Comparison of ENCODE assay signal across 30 cellular contexts in the genomic region with DNA sequence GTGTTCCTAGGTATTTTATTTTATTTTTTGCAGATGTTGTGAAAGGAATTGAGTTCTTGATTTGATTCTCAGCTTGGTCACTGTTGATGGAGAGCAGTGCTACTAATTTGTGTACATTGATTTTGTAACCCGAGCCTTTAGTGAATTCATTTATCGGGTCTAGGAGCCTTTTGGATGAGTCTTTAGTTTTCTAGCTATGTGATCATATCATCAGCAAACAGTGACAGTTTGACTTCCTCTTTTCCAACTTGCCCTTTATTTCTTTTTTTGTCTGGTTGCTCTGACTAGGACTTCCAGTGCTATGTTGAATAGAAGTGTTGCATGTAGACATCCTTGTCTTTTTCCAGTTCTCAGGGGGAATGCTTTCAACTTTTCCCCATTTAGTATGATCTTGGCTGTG.
"Had no signal": no experiment of that assay in that cellular context is flagged by ENCODE, and none has a peak within 500 bp of the region (broad histone marks: within the 10 kb centered on the region; RNA-seq: fewer than 3 reads in every experiment).

No MANE protein-coding gene starts in this region.

- DNase-seq: activated B cell treated with CpG ODN at 0.5 μM for 24 hours; activated CD4-positive, alpha-beta T cell treated with anti-CD3 and anti-CD28 coated beads for 36 hours; activated CD4-positive, alpha-beta T cell treated with anti-CD3 and anti-CD28 coated beads, Interleukin-2, amount 50 U/mL, for 4 hours; activated CD8-positive, alpha-beta memory T cell treated with anti-CD3 and anti-CD28 coated beads, Interleukin-2, amount 50 U/mL, for 48 hours; activated naive CD4-positive, alpha-beta T cell treated with Interleukin-2 at 50 U/mL for 16 hours; activated naive CD8-positive, alpha-beta T cell treated with anti-CD3 and anti-CD28 coated beads, Interleukin-2, amount 10 ng/mL, durations not matched to agents 7 days and 5 days; activated T-cell treated with anti-CD3 and anti-CD28 coated beads, Interleukin-2, amount 50 U/mL, for 4 hours; amygdala; colonic mucosa; dorsolateral prefrontal cortex; effector memory CD8-positive, alpha-beta T cell; foreskin melanocyte; hippocampal formation; kidney glomerular epithelial cell; left lung; naive thymus-derived CD4-positive, alpha-beta T cell; occipital lobe; stimulated activated CD4-positive, alpha-beta T cell treated with anti-CD3 and anti-CD28 coated beads, Interleukin-15, amount 100 ng/mL, for 24 hours; stomach; trophoblast cell; uterus had no signal

- H3K9me3 Mint-ChIP-seq: activated T-cell treated with anti-CD3 and anti-CD28 coated beads, Interleukin-2, amount 50 U/mL, for 4 hours; activated T-helper 2 cell treated with anti-CD3 and anti-CD28 coated beads, Interferon-gamma antibody, Interleukin-2, Interleukin-4, amounts not matched to agents 10 μg/mL and 5 μg/mL and 100 μg/mL, durations not matched to agents 14 hours and 24 hours and 36 hours; neural crest cell had no signal

- H3K4me3 ChIP-seq: colonic mucosa, dorsolateral prefrontal cortex, left lung, smooth muscle cell, stomach, uterus had no signal

- ATAC-seq: activated CD4-positive, alpha-beta T cell treated with anti-CD3 and anti-CD28 coated beads for 36 hours; activated T-cell treated with anti-CD3 and anti-CD28 coated beads, Interleukin-2, amount 50 U/mL, for 4 hours; effector memory CD8-positive, alpha-beta T cell; esophagus mucosa; left lung; naive thymus-derived CD4-positive, alpha-beta T cell; sciatic nerve; stimulated activated memory B cell treated with anti-CD40 and anti-IgM and Interleukin-4, amounts not matched to agents 10 μg/mL and 1 μg/mL and 100 μg/mL, for 72 hours had no signal

- H3K36me3 Mint-ChIP-seq: activated naive CD8-positive, alpha-beta T cell treated with anti-CD3 and anti-CD28 coated beads, Interleukin-2, amount 10 ng/mL, durations not matched to agents 7 days and 5 days; naive thymus-derived CD4-positive, alpha-beta T cell; stimulated activated memory B cell treated with anti-CD40 and anti-IgM and Interleukin-4, amounts not matched to agents 10 μg/mL and 1 μg/mL and 100 μg/mL, for 72 hours had no signal

- H3K4me3 Mint-ChIP-seq: activated B cell treated with CpG ODN at 0.5 μM for 24 hours; activated CD4-positive, alpha-beta T cell treated with anti-CD3 and anti-CD28 coated beads for 36 hours; activated naive CD8-positive, alpha-beta T cell treated with anti-CD3 and anti-CD28 coated beads, Interleukin-2, amount 10 ng/mL, durations not matched to agents 7 days and 5 days; activated T-cell treated with anti-CD3 and anti-CD28 coated beads, Interleukin-2, amount 50 U/mL, for 4 hours; effector memory CD8-positive, alpha-beta T cell; naive thymus-derived CD4-positive, alpha-beta T cell; neural crest cell; stimulated activated memory B cell treated with anti-CD40 and anti-IgM and Interleukin-4, amounts not matched to agents 10 μg/mL and 1 μg/mL and 100 μg/mL, for 72 hours had no signal

- H3K4me1 Mint-ChIP-seq: activated B cell treated with CpG ODN at 0.5 μM for 24 hours; activated CD4-positive, alpha-beta T cell treated with anti-CD3 and anti-CD28 coated beads for 36 hours; activated naive CD8-positive, alpha-beta T cell treated with anti-CD3 and anti-CD28 coated beads, Interleukin-2, amount 10 ng/mL, durations not matched to agents 7 days and 5 days; naive thymus-derived CD4-positive, alpha-beta T cell; neural crest cell; stimulated activated memory B cell treated with anti-CD40 and anti-IgM and Interleukin-4, amounts not matched to agents 10 μg/mL and 1 μg/mL and 100 μg/mL, for 72 hours had no signal

- H3K27me3 ChIP-seq: colonic mucosa, dorsolateral prefrontal cortex, left lung, stomach, uterus had no signal

- H3K4me1 ChIP-seq: colonic mucosa, left lung, stomach, uterus had no signal

- H3K27me3 Mint-ChIP-seq: activated B cell treated with CpG ODN at 0.5 μM for 24 hours; activated CD4-positive, alpha-beta T cell treated with anti-CD3 and anti-CD28 coated beads for 36 hours; effector memory CD8-positive, alpha-beta T cell; stimulated activated memory B cell treated with anti-CD40 and anti-IgM and Interleukin-4, amounts not matched to agents 10 μg/mL and 1 μg/mL and 100 μg/mL, for 72 hours had no signal

- H3K27ac ChIP-seq: colonic mucosa, dorsolateral prefrontal cortex, left lung, stomach, uterus had no signal

- H3K36me3 ChIP-seq: colonic mucosa, left lung, stomach, uterus had no signal

- H3K27ac Mint-ChIP-seq: activated B cell treated with CpG ODN at 0.5 μM for 24 hours; activated CD4-positive, alpha-beta T cell treated with anti-CD3 and anti-CD28 coated beads for 36 hours; activated naive CD8-positive, alpha-beta T cell treated with anti-CD3 and anti-CD28 coated beads, Interleukin-2, amount 10 ng/mL, durations not matched to agents 7 days and 5 days; activated T-helper 2 cell treated with anti-CD3 and anti-CD28 coated beads, Interferon-gamma antibody, Interleukin-2, Interleukin-4, amounts not matched to agents 10 μg/mL and 5 μg/mL and 100 μg/mL, durations not matched to agents 14 hours and 24 hours and 36 hours; effector memory CD8-positive, alpha-beta T cell; naive thymus-derived CD4-positive, alpha-beta T cell; stimulated activated memory B cell treated with anti-CD40 and anti-IgM and Interleukin-4, amounts not matched to agents 10 μg/mL and 1 μg/mL and 100 μg/mL, for 72 hours had no signal

- FAIRE-seq: bronchial epithelial cell, endothelial cell of umbilical vein, TTC549 had no signal

- H3K4me2 ChIP-seq: smooth muscle cell had no signal

- H3K9me3 ChIP-seq: colonic mucosa, left lung, stomach, uterus had no signal
